ENCODE assay signal across 24 cellular contexts in genomic region chr1:35177237-35177786, GRCh38. TPM values are rescaled to one million over a fixed set of nuclear protein-coding genes. Genes with fewer than 3 reads are reported as not detected.
DNase-seq lines count a peak whose midpoint lies in the region; ATAC-seq and TF ChIP-seq lines count a peak whose summit lies in the region.
"Had no signal": no experiment of that assay in that cellular context is flagged by ENCODE, and none has a peak within 500 bp of the region (broad histone marks: within the 10 kb centered on the region; RNA-seq: fewer than 3 reads in every experiment).

No MANE protein-coding gene starts in this region.

- H3K27ac Mint-ChIP-seq in activated CD8-positive, alpha-beta T cell treated with anti-CD3 and anti-CD28 coated beads for 36 hours, result peak overlapping the region; percentile 49
- no peak overlapping the region for H3K27ac Mint-ChIP-seq in activated CD8-positive, alpha-beta T cell treated with anti-CD3 and anti-CD28 coated beads, Interleukin-2, amount 10 ng/mL, durations not matched to agents 7 days and 5 days
- no peak overlapping the region for H3K27ac Mint-ChIP-seq in endothelial cell (ENCODE audit: unreplicated experiment)
- H3K27ac Mint-ChIP-seq in stimulated activated effector memory CD8-positive, alpha-beta T cell treated with anti-CD3 and anti-CD28 coated beads, Interleukin-12 subunit alpha, Interleukin-12 subunit beta, amount 100 ng/mL, for 72 hours, result peak overlapping the region; percentile 48
- H3K27ac Mint-ChIP-seq: activated T-helper 1 cell treated with anti-CD3 and anti-CD28 coated beads, Interleukin-12 subunit alpha, Interleukin-12 subunit beta, Interleukin-2, Interleukin-4 antibody, amounts not matched to agents 30 ng/mL and 10 ng/mL and 1 ng/mL, durations not matched to agents 14 hours and 24 hours and 36 hours; CD8-positive, alpha-beta T cell had no signal

- H3K9me3 Mint-ChIP-seq in activated CD8-positive, alpha-beta T cell treated with anti-CD3 and anti-CD28 coated beads for 36 hours, result no peaks in the 10 kb centered on the region
- H3K9me3 Mint-ChIP-seq in activated CD8-positive, alpha-beta T cell treated with anti-CD3 and anti-CD28 coated beads, Interleukin-2, amount 10 ng/mL, durations not matched to agents 7 days and 5 days (ENCODE audit: insufficient read depth), result no peaks in the 10 kb centered on the region
- no peaks in the 10 kb centered on the region for H3K9me3 Mint-ChIP-seq in endothelial cell (ENCODE audit: unreplicated experiment)
- H3K9me3 Mint-ChIP-seq in stimulated activated effector memory CD8-positive, alpha-beta T cell treated with anti-CD3 and anti-CD28 coated beads, Interleukin-12 subunit alpha, Interleukin-12 subunit beta, amount 100 ng/mL, for 72 hours, result no peaks in the 10 kb centered on the region
- H3K9me3 Mint-ChIP-seq: activated naive CD4-positive, alpha-beta T cell treated with anti-CD3 and anti-CD28 coated beads, Interleukin-2, amount 50 U/mL, for 72 hours; activated T-helper 1 cell treated with anti-CD3 and anti-CD28 coated beads, Interleukin-12 subunit alpha, Interleukin-12 subunit beta, Interleukin-2, Interleukin-4 antibody, amounts not matched to agents 30 ng/mL and 10 ng/mL and 1 ng/mL, durations not matched to agents 14 hours and 24 hours and 36 hours; CD8-positive, alpha-beta T cell had no signal

- ATAC-seq in activated CD8-positive, alpha-beta T cell treated with anti-CD3 and anti-CD28 coated beads for 36 hours, result no peak
- no peak for ATAC-seq in activated CD8-positive, alpha-beta T cell treated with anti-CD3 and anti-CD28 coated beads, Interleukin-2, amount 10 ng/mL, durations not matched to agents 7 days and 5 days
- ATAC-seq in stimulated activated effector memory CD8-positive, alpha-beta T cell treated with anti-CD3 and anti-CD28 coated beads, Interleukin-12 subunit alpha, Interleukin-12 subunit beta, amount 100 ng/mL, for 72 hours, result no peak
- ATAC-seq in GM18498 (IDR thresholded peaks at IDR 0.05; ENCODE audit: unreplicated experiment), result no peak
- ATAC-seq: activated naive CD4-positive, alpha-beta T cell treated with anti-CD3 and anti-CD28 coated beads, Interleukin-2, amount 50 U/mL, for 72 hours; CD8-positive, alpha-beta T cell; left lobe of liver had no signal

- H3K27me3 Mint-ChIP-seq in activated CD8-positive, alpha-beta T cell treated with anti-CD3 and anti-CD28 coated beads for 36 hours, result no peaks in the 10 kb centered on the region
- H3K27me3 Mint-ChIP-seq in activated CD8-positive, alpha-beta T cell treated with anti-CD3 and anti-CD28 coated beads, Interleukin-2, amount 10 ng/mL, durations not matched to agents 7 days and 5 days (ENCODE audit: low read depth), result no peaks in the 10 kb centered on the region
- peaks cover 2% of the 10 kb centered on the region for H3K27me3 Mint-ChIP-seq in endothelial cell (ENCODE audit: unreplicated experiment)

- no peak overlapping the region for H3K4me3 Mint-ChIP-seq in activated CD8-positive, alpha-beta T cell treated with anti-CD3 and anti-CD28 coated beads for 36 hours
- H3K4me3 Mint-ChIP-seq in activated CD8-positive, alpha-beta T cell treated with anti-CD3 and anti-CD28 coated beads, Interleukin-2, amount 10 ng/mL, durations not matched to agents 7 days and 5 days, result no peak overlapping the region
- H3K4me3 Mint-ChIP-seq in endothelial cell (ENCODE audit: unreplicated experiment), result peak overlapping the region; percentile 21
- H3K4me3 Mint-ChIP-seq in stimulated activated effector memory CD8-positive, alpha-beta T cell treated with anti-CD3 and anti-CD28 coated beads, Interleukin-12 subunit alpha, Interleukin-12 subunit beta, amount 100 ng/mL, for 72 hours, result no peak overlapping the region
- H3K4me3 Mint-ChIP-seq: activated T-helper 1 cell treated with anti-CD3 and anti-CD28 coated beads, Interleukin-12 subunit alpha, Interleukin-12 subunit beta, Interleukin-2, Interleukin-4 antibody, amounts not matched to agents 30 ng/mL and 10 ng/mL and 1 ng/mL, durations not matched to agents 14 hours and 24 hours and 36 hours; CD8-positive, alpha-beta T cell had no signal

- H3K9ac ChIP-seq in SK-N-MC (ENCODE audit: insufficient read length), result no peak overlapping the region

- peaks cover 40% of the 10 kb centered on the region for H3K4me1 Mint-ChIP-seq in activated CD8-positive, alpha-beta T cell treated with anti-CD3 and anti-CD28 coated beads for 36 hours (ENCODE audit: low read depth)
- H3K4me1 Mint-ChIP-seq in activated CD8-positive, alpha-beta T cell treated with anti-CD3 and anti-CD28 coated beads, Interleukin-2, amount 10 ng/mL, durations not matched to agents 7 days and 5 days (ENCODE audit: low read depth), result peaks cover 29% of the 10 kb centered on the region
- peaks cover 2% of the 10 kb centered on the region for H3K4me1 Mint-ChIP-seq in endothelial cell (ENCODE audit: unreplicated experiment)
- peaks cover 37% of the 10 kb centered on the region for H3K4me1 Mint-ChIP-seq in stimulated activated effector memory CD8-positive, alpha-beta T cell treated with anti-CD3 and anti-CD28 coated beads, Interleukin-12 subunit alpha, Interleukin-12 subunit beta, amount 100 ng/mL, for 72 hours

- H3K9me3 ChIP-seq in SK-N-MC (ENCODE audit: low read depth, low read length), result no peaks in the 10 kb centered on the region
- H3K9me3 ChIP-seq: ovary, right atrium auricular region, SJSA1, tibial nerve had no signal

- H3K36me3 Mint-ChIP-seq in activated CD8-positive, alpha-beta T cell treated with anti-CD3 and anti-CD28 coated beads for 36 hours (ENCODE audit: low read depth), result peaks cover 73% of the 10 kb centered on the region
- H3K36me3 Mint-ChIP-seq in activated CD8-positive, alpha-beta T cell treated with anti-CD3 and anti-CD28 coated beads, Interleukin-2, amount 10 ng/mL, durations not matched to agents 7 days and 5 days (ENCODE audit: low read depth), result peaks cover 75% of the 10 kb centered on the region
- peaks cover 34% of the 10 kb centered on the region for H3K36me3 Mint-ChIP-seq in endothelial cell (ENCODE audit: low read depth, unreplicated experiment)
- peaks cover 85% of the 10 kb centered on the region for H3K36me3 Mint-ChIP-seq in stimulated activated effector memory CD8-positive, alpha-beta T cell treated with anti-CD3 and anti-CD28 coated beads, Interleukin-12 subunit alpha, Interleukin-12 subunit beta, amount 100 ng/mL, for 72 hours

- DNase-seq in activated CD8-positive, alpha-beta T cell treated with anti-CD3 and anti-CD28 coated beads for 36 hours, result no peak
- DNase-seq in activated CD8-positive, alpha-beta T cell treated with anti-CD3 and anti-CD28 coated beads, Interleukin-2, amount 10 ng/mL, durations not matched to agents 7 days and 5 days, result no peak
- DNase-seq in SK-N-MC (ENCODE audit: low read depth, low spot score) (no peak), endothelial cell (ENCODE audit: low spot score) (no peak), NCI-H2227 treated with DMSO at 0.1 percent for 48 hours (lab: John Stamatoyannopoulos, UW) (no peak), SW 1271 (lab: John Stamatoyannopoulos, UW) (no peak)
- no peak for DNase-seq in stimulated activated effector memory CD8-positive, alpha-beta T cell treated with anti-CD3 and anti-CD28 coated beads, Interleukin-12 subunit alpha, Interleukin-12 subunit beta, amount 100 ng/mL, for 72 hours (ENCODE audit: low spot score in 2 of 2)
- DNase-seq: 8988T; CD8-positive, alpha-beta T cell; central memory CD4-positive, alpha-beta T cell; KG1; mesenchymal stem cell; NCI-H526; ovary; stimulated activated CD4-positive, alpha-beta T cell treated with anti-CD3 and anti-CD28 coated beads, Interleukin-4, amount 100 ng/mL, for 1 hour; stimulated activated naive CD4-positive, alpha-beta T cell treated with Interleukin-2 at 50 U/mL for 16 hours had no signal

- POLR2A ChIA-PET in activated CD8-positive, alpha-beta T cell treated with anti-CD3 and anti-CD28 coated beads for 36 hours (lab: Charles Lee), result interaction anchor here (2.9 to 8.2 kb wide), 2 partner anchors 9 to 12 kb away, joined by 10 to 90 read pairs; no protein-coding TSS in a partner anchor
- POLR2A ChIA-PET in activated CD8-positive, alpha-beta T cell treated with anti-CD3 and anti-CD28 coated beads, Interleukin-2, amount 10 ng/mL, durations not matched to agents 7 days and 5 days (lab: Charles Lee), result no interaction called here

- peaks cover 74% of the 10 kb centered on the region for H3K36me3 ChIP-seq in SK-N-MC (ENCODE audit: insufficient read depth, low read length)
- H3K36me3 ChIP-seq: ovary had no signal

- peak overlapping the region; percentile 9; the same call in 1 of the 2 replicates for H3K27ac ChIP-seq in SK-N-MC
- H3K27ac ChIP-seq: epithelial cell of prostate, ovary, right atrium auricular region, SJSA1, tibial nerve had no signal

- intact Hi-C loops in activated CD8-positive, alpha-beta T cell treated with anti-CD3 and anti-CD28 coated beads for 36 hours (cut with micrococcal nuclease), result no loop called here

- no peak for TF ChIP-seq CTCF in activated CD8-positive, alpha-beta T cell treated with anti-CD3 and anti-CD28 coated beads for 36 hours (IDR thresholded peaks at IDR 0.05)
- no peak for TF ChIP-seq CTCF in endothelial cell (IDR thresholded peaks at IDR 0.05; ENCODE audit: unreplicated experiment)

- no peak overlapping the region for H3K4me3 ChIP-seq in SK-N-MC
- H3K4me3 ChIP-seq: ovary, right atrium auricular region, SJSA1, tibial nerve had no signal

- CTCF ChIA-PET in activated CD8-positive, alpha-beta T cell treated with anti-CD3 and anti-CD28 coated beads for 36 hours (lab: Charles Lee), result no interaction called here
- CTCF ChIA-PET in activated CD8-positive, alpha-beta T cell treated with anti-CD3 and anti-CD28 coated beads, Interleukin-2, amount 10 ng/mL, durations not matched to agents 7 days and 5 days (lab: Charles Lee), result no interaction called here

RNA-seq across cellular contexts. Expression of gene SFPQ, which starts 15.6 kb away (rescaled TPM):
- total RNA-seq in activated CD8-positive, alpha-beta T cell treated with anti-CD3 and anti-CD28 coated beads for 36 hours, result 100 to 1,000 TPM; 295 to 297 TPM
- total RNA-seq in activated CD8-positive, alpha-beta T cell treated with anti-CD3 and anti-CD28 coated beads, Interleukin-2, amount 10 ng/mL, durations not matched to agents 7 days and 5 days, result 100 to 1,000 TPM; 348 to 360 TPM
- total RNA-seq in endothelial cell (ENCODE audit: unreplicated experiment), result 370 TPM

Comparison
In these comparisons a context has a peak if more than half of its experiments do, and no peak if none do; other contexts are left out.
1. H3K27ac Mint-ChIP-seq: peak in activated CD8-positive, alpha-beta T cell treated with anti-CD3 and anti-CD28 coated beads for 36 hours (single experiment) and stimulated activated effector memory CD8-positive, alpha-beta T cell treated with anti-CD3 and anti-CD28 coated beads, Interleukin-12 subunit alpha, Interleukin-12 subunit beta, amount 100 ng/mL, for 72 hours (single experiment); none in activated CD8-positive, alpha-beta T cell treated with anti-CD3 and anti-CD28 coated beads, Interleukin-2, amount 10 ng/mL, durations not matched to agents 7 days and 5 days (single experiment) and endothelial cell (single experiment).